ENCODE assay signal across 1 cellular context in the genomic region with DNA sequence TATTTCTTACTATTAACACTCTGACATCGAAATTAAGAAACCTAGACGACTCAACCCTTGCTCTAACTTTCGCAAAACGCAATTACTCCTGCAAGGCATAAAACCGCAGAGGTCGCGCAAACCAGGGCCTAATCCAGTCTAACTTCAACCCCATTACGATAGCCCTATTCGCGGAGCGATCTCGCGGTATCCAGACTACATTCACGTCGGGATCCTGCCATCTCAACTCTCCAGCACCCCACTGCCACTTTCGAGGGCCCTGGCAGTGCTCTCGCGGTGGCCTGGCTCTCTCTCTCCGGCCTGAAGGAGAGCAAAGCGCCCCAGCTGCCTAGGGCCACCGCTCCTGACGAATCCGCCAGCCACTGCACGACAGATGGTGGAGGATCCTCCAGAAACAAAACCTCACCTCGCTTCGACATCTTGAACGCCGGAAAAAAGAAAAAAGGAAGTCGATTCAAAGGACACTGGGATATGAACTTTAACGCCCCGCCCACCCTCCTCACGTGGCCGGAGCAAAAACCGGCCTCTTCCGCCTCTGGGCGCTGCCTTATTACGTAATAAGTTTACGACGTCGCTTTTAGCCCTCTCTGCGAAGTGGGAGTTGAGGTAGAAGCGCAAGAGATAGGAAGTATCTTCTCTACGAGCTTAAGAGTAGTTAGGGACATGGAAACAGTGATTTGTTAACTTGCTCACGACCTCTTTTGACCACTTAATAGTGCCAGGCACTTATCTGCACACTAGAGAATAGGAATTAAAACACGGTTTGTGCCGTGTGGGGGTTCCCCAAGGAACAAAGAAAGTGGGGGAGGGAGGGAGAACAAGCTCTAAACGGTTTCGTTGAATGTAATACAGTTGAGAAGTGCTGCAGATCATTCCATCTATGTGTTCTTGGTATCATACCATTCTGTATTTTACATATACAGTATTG.
TF ChIP-seq lines count a peak whose summit lies in the region.

A gene (minus strand): TSS at position 430 of the 928 bp plus-strand sequence. CDS start 11 bp downstream, at position 419.

TF ChIP-seq in HEK293, 187 proteins besides CTCF, POLR2A, EP300 and RAD21 (continued from another document and continues in another):
- TF ChIP-seq, protein P1, sequence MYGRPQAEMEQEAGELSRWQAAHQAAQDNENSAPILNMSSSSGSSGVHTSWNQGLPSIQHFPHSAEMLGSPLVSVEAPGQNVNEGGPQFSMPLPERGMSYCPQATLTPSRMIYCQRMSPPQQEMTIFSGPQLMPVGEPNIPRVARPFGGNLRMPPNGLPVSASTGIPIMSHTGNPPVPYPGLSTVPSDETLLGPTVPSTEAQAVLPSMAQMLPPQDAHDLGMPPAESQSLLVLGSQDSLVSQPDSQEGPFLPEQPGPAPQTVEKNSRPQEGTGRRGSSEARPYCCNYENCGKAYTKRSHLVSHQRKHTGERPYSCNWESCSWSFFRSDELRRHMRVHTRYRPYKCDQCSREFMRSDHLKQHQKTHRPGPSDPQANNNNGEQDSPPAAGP (tag by site-specific recombination; IDR thresholded peaks at IDR 0.05) = no peak; the same call in none of the 2 replicates
- TF ChIP-seq ZNF426 (tag by site-specific recombination; IDR thresholded peaks at IDR 0.05) (no peak), ZNF274 (IDR thresholded peaks at IDR 0.05; ENCODE audit: low read length) (no peak), ZNF274 (tag by site-specific recombination; IDR thresholded peaks at IDR 0.05; ENCODE audit: borderline replicate concordance) (no peak), ZNF621 (tag by site-specific recombination; IDR thresholded peaks at IDR 0.05) (no peak), ZNF501 (tag by site-specific recombination; IDR thresholded peaks at IDR 0.05) (peak; percentile 84), ZNF585B (tag by site-specific recombination; IDR thresholded peaks at IDR 0.05) (no peak), ZNF549 (tag by site-specific recombination; IDR thresholded peaks at IDR 0.05) (no peak), ZNF830 (tag by site-specific recombination; IDR thresholded peaks at IDR 0.05; ENCODE audit: low read depth) (no peak), KLF9 (tag by site-specific recombination; IDR thresholded peaks at IDR 0.05; ENCODE audit: low read depth) (peak; percentile 84), ZNF112 (tag by site-specific recombination; IDR thresholded peaks at IDR 0.05) (no peak), ZNF843 (tag by site-specific recombination; IDR thresholded peaks at IDR 0.05) (peak; percentile 54; the same call in 1 of the 2 replicates), RBAK (tag by site-specific recombination; IDR thresholded peaks at IDR 0.05) (no peak), ZNF624 (tag by site-specific recombination; IDR thresholded peaks at IDR 0.05) (no peak), YY2 (tag by site-specific recombination; IDR thresholded peaks at IDR 0.05) (peak; percentile 81), ZNF157 (tag by site-specific recombination; IDR thresholded peaks at IDR 0.05) (no peak), ZNF223 (tag by site-specific recombination; IDR thresholded peaks at IDR 0.05) (no peak), ZNF404 (tag by site-specific recombination; IDR thresholded peaks at IDR 0.05) (no peak), ZNF2 (tag by site-specific recombination; IDR thresholded peaks at IDR 0.05) (peak; percentile 96), ZNF221 (tag by site-specific recombination; IDR thresholded peaks at IDR 0.05; ENCODE audit: borderline replicate concordance) (no peak), MZF1 (tag by site-specific recombination; IDR thresholded peaks at IDR 0.05; ENCODE audit: borderline replicate concordance) (no peak), ZBTB7A (tag by site-specific recombination; IDR thresholded peaks at IDR 0.05; ENCODE audit: low read depth) (no peak), ZFP37 (tag by site-specific recombination; IDR thresholded peaks at IDR 0.05) (0 out of 2 replicates have a peak, but pooled peaks have one; percentile 74), ZNF626 (tag by site-specific recombination; IDR thresholded peaks at IDR 0.05) (no peak), ZNF184 (tag by site-specific recombination; IDR thresholded peaks at IDR 0.05) (no peak), ZNF416 (tag by site-specific recombination; IDR thresholded peaks at IDR 0.05) (no peak), ZNF121 (tag by site-specific recombination; IDR thresholded peaks at IDR 0.05) (no peak), ZNF169 (tag by site-specific recombination; IDR thresholded peaks at IDR 0.05) (no peak), ZNF664 (tag by site-specific recombination; IDR thresholded peaks at IDR 0.05) (no peak), SETDB1 (IDR thresholded peaks at IDR 0.05; ENCODE audit: insufficient read length, low read length) (no peak)
- TF ChIP-seq, protein P2, sequence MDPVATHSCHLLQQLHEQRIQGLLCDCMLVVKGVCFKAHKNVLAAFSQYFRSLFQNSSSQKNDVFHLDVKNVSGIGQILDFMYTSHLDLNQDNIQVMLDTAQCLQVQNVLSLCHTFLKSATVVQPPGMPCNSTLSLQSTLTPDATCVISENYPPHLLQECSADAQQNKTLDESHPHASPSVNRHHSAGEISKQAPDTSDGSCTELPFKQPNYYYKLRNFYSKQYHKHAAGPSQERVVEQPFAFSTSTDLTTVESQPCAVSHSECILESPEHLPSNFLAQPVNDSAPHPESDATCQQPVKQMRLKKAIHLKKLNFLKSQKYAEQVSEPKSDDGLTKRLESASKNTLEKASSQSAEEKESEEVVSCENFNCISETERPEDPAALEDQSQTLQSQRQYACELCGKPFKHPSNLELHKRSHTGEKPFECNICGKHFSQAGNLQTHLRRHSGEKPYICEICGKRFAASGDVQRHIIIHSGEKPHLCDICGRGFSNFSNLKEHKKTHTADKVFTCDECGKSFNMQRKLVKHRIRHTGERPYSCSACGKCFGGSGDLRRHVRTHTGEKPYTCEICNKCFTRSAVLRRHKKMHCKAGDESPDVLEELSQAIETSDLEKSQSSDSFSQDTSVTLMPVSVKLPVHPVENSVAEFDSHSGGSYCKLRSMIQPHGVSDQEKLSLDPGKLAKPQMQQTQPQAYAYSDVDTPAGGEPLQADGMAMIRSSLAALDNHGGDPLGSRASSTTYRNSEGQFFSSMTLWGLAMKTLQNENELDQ (tag by site-specific recombination; IDR thresholded peaks at IDR 0.05; ENCODE audit: low read depth) = no peak
- TF ChIP-seq, protein P3, sequence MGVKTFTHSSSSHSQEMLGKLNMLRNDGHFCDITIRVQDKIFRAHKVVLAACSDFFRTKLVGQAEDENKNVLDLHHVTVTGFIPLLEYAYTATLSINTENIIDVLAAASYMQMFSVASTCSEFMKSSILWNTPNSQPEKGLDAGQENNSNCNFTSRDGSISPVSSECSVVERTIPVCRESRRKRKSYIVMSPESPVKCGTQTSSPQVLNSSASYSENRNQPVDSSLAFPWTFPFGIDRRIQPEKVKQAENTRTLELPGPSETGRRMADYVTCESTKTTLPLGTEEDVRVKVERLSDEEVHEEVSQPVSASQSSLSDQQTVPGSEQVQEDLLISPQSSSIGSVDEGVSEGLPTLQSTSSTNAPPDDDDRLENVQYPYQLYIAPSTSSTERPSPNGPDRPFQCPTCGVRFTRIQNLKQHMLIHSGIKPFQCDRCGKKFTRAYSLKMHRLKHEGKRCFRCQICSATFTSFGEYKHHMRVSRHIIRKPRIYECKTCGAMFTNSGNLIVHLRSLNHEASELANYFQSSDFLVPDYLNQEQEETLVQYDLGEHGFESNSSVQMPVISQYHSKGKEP (tag by site-specific recombination; IDR thresholded peaks at IDR 0.05) = peak; percentile 13; the same call in 1 of the 2 replicates
- TF ChIP-seq, protein P4, sequence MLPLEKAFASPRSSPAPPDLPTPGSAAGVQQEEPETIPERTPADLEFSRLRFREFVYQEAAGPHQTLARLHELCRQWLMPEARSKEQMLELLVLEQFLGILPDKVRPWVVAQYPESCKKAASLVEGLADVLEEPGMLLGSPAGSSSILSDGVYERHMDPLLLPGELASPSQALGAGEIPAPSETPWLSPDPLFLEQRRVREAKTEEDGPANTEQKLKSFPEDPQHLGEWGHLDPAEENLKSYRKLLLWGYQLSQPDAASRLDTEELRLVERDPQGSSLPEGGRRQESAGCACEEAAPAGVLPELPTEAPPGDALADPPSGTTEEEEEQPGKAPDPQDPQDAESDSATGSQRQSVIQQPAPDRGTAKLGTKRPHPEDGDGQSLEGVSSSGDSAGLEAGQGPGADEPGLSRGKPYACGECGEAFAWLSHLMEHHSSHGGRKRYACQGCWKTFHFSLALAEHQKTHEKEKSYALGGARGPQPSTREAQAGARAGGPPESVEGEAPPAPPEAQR (tag by site-specific recombination; IDR thresholded peaks at IDR 0.05) = 0 out of 2 replicates have a peak, but pooled peaks have one; percentile 47
- TF ChIP-seq, protein P5, sequence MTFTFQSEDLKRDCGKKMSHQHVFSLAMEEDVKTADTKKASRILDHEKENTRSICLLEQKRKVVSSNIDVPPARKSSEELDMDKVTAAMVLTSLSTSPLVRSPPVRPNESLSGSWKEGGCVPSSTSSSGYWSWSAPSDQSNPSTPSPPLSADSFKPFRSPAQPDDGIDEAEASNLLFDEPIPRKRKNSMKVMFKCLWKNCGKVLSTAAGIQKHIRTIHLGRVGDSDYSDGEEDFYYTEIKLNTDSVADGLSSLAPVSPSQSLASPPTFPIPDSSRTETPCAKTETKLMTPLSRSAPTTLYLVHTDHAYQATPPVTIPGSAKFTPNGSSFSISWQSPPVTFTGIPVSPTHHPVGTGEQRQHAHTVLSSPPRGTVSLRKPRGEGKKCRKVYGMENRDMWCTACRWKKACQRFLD (tag by site-specific recombination; IDR thresholded peaks at IDR 0.05) = no peak
- TF ChIP-seq, protein P6, sequence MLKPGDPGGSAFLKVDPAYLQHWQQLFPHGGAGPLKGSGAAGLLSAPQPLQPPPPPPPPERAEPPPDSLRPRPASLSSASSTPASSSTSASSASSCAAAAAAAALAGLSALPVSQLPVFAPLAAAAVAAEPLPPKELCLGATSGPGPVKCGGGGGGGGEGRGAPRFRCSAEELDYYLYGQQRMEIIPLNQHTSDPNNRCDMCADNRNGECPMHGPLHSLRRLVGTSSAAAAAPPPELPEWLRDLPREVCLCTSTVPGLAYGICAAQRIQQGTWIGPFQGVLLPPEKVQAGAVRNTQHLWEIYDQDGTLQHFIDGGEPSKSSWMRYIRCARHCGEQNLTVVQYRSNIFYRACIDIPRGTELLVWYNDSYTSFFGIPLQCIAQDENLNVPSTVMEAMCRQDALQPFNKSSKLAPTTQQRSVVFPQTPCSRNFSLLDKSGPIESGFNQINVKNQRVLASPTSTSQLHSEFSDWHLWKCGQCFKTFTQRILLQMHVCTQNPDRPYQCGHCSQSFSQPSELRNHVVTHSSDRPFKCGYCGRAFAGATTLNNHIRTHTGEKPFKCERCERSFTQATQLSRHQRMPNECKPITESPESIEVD (tag by site-specific recombination; IDR thresholded peaks at IDR 0.05) = no peak
- TF ChIP-seq, protein P7, sequence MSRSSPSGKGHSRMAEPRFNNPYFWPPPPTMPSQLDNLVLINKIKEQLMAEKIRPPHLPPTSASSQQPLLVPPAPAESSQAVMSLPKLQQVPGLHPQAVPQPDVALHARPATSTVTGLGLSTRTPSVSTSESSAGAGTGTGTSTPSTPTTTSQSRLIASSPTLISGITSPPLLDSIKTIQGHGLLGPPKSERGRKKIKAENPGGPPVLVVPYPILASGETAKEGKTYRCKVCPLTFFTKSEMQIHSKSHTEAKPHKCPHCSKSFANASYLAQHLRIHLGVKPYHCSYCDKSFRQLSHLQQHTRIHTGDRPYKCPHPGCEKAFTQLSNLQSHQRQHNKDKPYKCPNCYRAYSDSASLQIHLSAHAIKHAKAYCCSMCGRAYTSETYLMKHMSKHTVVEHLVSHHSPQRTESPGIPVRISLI (tag by site-specific recombination; IDR thresholded peaks at IDR 0.05) = peak; percentile 98
- TF ChIP-seq, protein P8, sequence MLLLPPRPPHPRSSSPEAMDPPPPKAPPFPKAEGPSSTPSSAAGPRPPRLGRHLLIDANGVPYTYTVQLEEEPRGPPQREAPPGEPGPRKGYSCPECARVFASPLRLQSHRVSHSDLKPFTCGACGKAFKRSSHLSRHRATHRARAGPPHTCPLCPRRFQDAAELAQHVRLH (tag by site-specific recombination; IDR thresholded peaks at IDR 0.05) = peak; percentile 74; the same call in 1 of the 2 replicates
- TF ChIP-seq, protein P9, sequence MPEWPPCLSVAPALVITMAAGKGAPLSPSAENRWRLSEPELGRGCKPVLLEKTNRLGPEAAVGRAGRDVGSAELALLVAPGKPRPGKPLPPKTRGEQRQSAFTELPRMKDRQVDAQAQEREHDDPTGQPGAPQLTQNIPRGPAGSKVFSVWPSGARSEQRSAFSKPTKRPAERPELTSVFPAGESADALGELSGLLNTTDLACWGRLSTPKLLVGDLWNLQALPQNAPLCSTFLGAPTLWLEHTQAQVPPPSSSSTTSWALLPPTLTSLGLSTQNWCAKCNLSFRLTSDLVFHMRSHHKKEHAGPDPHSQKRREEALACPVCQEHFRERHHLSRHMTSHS (tag by site-specific recombination; IDR thresholded peaks at IDR 0.05) = no peak
- TF ChIP-seq, protein P10, sequence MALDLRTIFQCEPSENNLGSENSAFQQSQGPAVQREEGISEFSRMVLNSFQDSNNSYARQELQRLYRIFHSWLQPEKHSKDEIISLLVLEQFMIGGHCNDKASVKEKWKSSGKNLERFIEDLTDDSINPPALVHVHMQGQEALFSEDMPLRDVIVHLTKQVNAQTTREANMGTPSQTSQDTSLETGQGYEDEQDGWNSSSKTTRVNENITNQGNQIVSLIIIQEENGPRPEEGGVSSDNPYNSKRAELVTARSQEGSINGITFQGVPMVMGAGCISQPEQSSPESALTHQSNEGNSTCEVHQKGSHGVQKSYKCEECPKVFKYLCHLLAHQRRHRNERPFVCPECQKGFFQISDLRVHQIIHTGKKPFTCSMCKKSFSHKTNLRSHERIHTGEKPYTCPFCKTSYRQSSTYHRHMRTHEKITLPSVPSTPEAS (tag by site-specific recombination; IDR thresholded peaks at IDR 0.05) = no peak; the same call in 1 of the 2 replicates
- TF ChIP-seq, protein P11, sequence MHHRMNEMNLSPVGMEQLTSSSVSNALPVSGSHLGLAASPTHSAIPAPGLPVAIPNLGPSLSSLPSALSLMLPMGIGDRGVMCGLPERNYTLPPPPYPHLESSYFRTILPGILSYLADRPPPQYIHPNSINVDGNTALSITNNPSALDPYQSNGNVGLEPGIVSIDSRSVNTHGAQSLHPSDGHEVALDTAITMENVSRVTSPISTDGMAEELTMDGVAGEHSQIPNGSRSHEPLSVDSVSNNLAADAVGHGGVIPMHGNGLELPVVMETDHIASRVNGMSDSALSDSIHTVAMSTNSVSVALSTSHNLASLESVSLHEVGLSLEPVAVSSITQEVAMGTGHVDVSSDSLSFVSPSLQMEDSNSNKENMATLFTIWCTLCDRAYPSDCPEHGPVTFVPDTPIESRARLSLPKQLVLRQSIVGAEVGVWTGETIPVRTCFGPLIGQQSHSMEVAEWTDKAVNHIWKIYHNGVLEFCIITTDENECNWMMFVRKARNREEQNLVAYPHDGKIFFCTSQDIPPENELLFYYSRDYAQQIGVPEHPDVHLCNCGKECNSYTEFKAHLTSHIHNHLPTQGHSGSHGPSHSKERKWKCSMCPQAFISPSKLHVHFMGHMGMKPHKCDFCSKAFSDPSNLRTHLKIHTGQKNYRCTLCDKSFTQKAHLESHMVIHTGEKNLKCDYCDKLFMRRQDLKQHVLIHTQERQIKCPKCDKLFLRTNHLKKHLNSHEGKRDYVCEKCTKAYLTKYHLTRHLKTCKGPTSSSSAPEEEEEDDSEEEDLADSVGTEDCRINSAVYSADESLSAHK (tag by site-specific recombination; IDR thresholded peaks at IDR 0.05) = peak; percentile 39; the same call in 1 of the 2 replicates
